Comparison of ENCODE assay signal across 24 cellular contexts in genomic region chr11:107853070-107853469, GRCh38.
"Had no signal": no experiment of that assay in that cellular context is flagged by ENCODE, and none has a peak within 500 bp of the region (broad histone marks: within the 10 kb centered on the region; RNA-seq: fewer than 3 reads in every experiment).

No MANE protein-coding gene starts in this region.

- H3K27ac Mint-ChIP-seq: natural killer cell treated with Interleukin-12 subunit alpha and Interleukin-12 subunit beta and Interleukin-15 and Interleukin-18, amount 100 ng/mL, for 72 hours had no signal

- H3K27ac ChIP-seq: dorsolateral prefrontal cortex, left lung, neutrophil, pancreas, right lobe of liver, stomach, testis, tibial artery, vagina had no signal

- H3K36me3 ChIP-seq: left lung, neutrophil, pancreas, right lobe of liver, stomach, tibial artery, vagina had no signal

- H3K9me3 Mint-ChIP-seq: naive B cell; natural killer cell treated with Interleukin-12 subunit alpha and Interleukin-12 subunit beta and Interleukin-15 and Interleukin-18, amount 100 ng/mL, for 72 hours; neural crest cell had no signal

- H3K4me3 ChIP-seq: dorsolateral prefrontal cortex, left lung, pancreas, right lobe of liver, smooth muscle cell, stomach, testis, tibial artery, vagina had no signal

- DNase-seq: cerebellar nuclear complex; dorsolateral prefrontal cortex; effector CD4-positive, alpha-beta T cell; head of caudate nucleus; kidney; left lung; mesendoderm; naive B cell; pancreas; retina; right lobe of liver; stimulated activated CD4-positive, alpha-beta T cell treated with anti-CD3 and anti-CD28 coated beads, Interleukin-12 subunit alpha, Interleukin-12 subunit beta, amount 100 ng/mL, for 4 hours; stimulated activated CD4-positive, alpha-beta T cell treated with anti-CD3 and anti-CD28 coated beads, Interleukin-1b, Interleukin-23, amount 100 ng/mL, for 48 hours; stimulated activated CD4-positive, alpha-beta T cell treated with anti-CD3 and anti-CD28 coated beads, Interleukin-4, amount 100 ng/mL, for 1 hour; stimulated activated CD8-positive, alpha-beta memory T cell treated with anti-CD3 and anti-CD28 coated beads, Interleukin-4, amount 100 ng/mL, for 48 hours; stimulated activated naive CD4-positive, alpha-beta T cell; stomach; testis; tibial artery had no signal

- H3K4me1 ChIP-seq: pancreas had no signal

- H3K36me3 Mint-ChIP-seq: naive B cell; natural killer cell treated with Interleukin-12 subunit alpha and Interleukin-12 subunit beta and Interleukin-15 and Interleukin-18, amount 100 ng/mL, for 72 hours had no signal

- H3K27me3 Mint-ChIP-seq: naive B cell; natural killer cell treated with Interleukin-12 subunit alpha and Interleukin-12 subunit beta and Interleukin-15 and Interleukin-18, amount 100 ng/mL, for 72 hours had no signal

- H3K9me3 ChIP-seq: left lung, neutrophil, pancreas, right lobe of liver, stomach, testis, tibial artery, vagina had no signal

- ATAC-seq: left lung; natural killer cell treated with Interleukin-12 subunit alpha and Interleukin-12 subunit beta and Interleukin-15 and Interleukin-18, amount 100 ng/mL, for 72 hours; pancreas; right lobe of liver had no signal

- H3K27me3 ChIP-seq: pancreas, right lobe of liver, stomach, testis, tibial artery, vagina had no signal

- H3K4me3 Mint-ChIP-seq: naive B cell; natural killer cell treated with Interleukin-12 subunit alpha and Interleukin-12 subunit beta and Interleukin-15 and Interleukin-18, amount 100 ng/mL, for 72 hours; neural crest cell had no signal
